8 cellular contexts compared by ENCODE assay signal in genomic region chr12:64611430-64612286, GRCh38. TPM values are rescaled to one million over a fixed set of nuclear protein-coding genes. Genes with fewer than 3 reads are reported as not detected.
A peak's percentile ranks its signal among the peaks of the same experiment; 100 is the strongest.
DNase-seq lines count a peak whose midpoint lies in the region; ATAC-seq and TF ChIP-seq lines count a peak whose summit lies in the region.

No MANE protein-coding gene starts in this region.

- no peaks in the 10 kb centered on the region for H3F3A ChIP-seq in neural cell (ENCODE audit: insufficient read depth, low read length, poor library complexity, severe bottlenecking)

- peak overlapping the region; percentile 90 for H3K4me3 ChIP-seq in neural cell (ENCODE audit: low read length)

- H3K79me2 ChIP-seq in neural cell (replicated peaks; ENCODE audit: insufficient read depth, low read length) = no peaks in the 10 kb centered on the region

- peak overlapping the region; percentile 42 for H3K9ac ChIP-seq in neural cell (ENCODE audit: low read length)

- no peak for TF ChIP-seq EP300 in neural cell (conservative IDR thresholded peaks at IDR 0.05; ENCODE audit: poor library complexity, severe bottlenecking)

- no peaks in the 10 kb centered on the region for H3K36me3 ChIP-seq in neural cell (ENCODE audit: insufficient read depth, low read length)

- peaks cover 50% of the 10 kb centered on the region for H3K4me1 Mint-ChIP-seq in CD4-positive, alpha-beta T cell (ENCODE audit: low read depth)

- H3K27me3 ChIP-seq in CD4-positive, alpha-beta T cell (ENCODE audit: control insufficient read depth, insufficient read depth, low read length) = no peaks in the 10 kb centered on the region
- peaks cover 31% of the 10 kb centered on the region for H3K27me3 ChIP-seq in neural cell (ENCODE audit: insufficient read depth, low read depth, low read length)

- H3K9me3 Mint-ChIP-seq in CD4-positive, alpha-beta T cell = no peaks in the 10 kb centered on the region

- H2AFZ ChIP-seq in neural cell (ENCODE audit: low read depth, low read length) = no peak overlapping the region

- peak in 6 of 10 experiments; percentile 5 to 32 (median 20) for DNase-seq in CD4-positive, alpha-beta T cell
- DNase-seq in KBM-7 (peak; percentile 37), fibroblast of gingiva (ENCODE audit: low read depth) (peak; percentile 35), SIG-M5 (lab: John Stamatoyannopoulos, UW) (no peak)
- DNase-seq in activated CD8-positive, alpha-beta memory T cell treated with anti-CD3 and anti-CD28 coated beads for 24 hours = peak; percentile 69

- H4K20me1 ChIP-seq in neural cell (ENCODE audit: insufficient read depth) = no peaks in the 10 kb centered on the region

- H3K27ac Mint-ChIP-seq in CD4-positive, alpha-beta T cell = peak overlapping the region; percentile 90

- intact Hi-C loops in CD4-positive, alpha-beta T cell (cut with DNase I, micrococcal nuclease) = loop anchor here in 1 of 2 experiments (2.0 to 5.0 kb wide), 2 partner anchors 41 to 83 kb away; no protein-coding TSS in a partner anchor

- ATAC-seq in CD4-positive, alpha-beta T cell (ENCODE audit: poor library complexity) = peak; percentile 25
- ATAC-seq in HG03521 (IDR thresholded peaks at IDR 0.05; ENCODE audit: unreplicated experiment) (no peak), HG03135 (IDR thresholded peaks at IDR 0.05; ENCODE audit: unreplicated experiment) (no peak)

- TF ChIP-seq RAD21 in neural cell (conservative IDR thresholded peaks at IDR 0.05) = no peak

- H3K36me3 Mint-ChIP-seq in CD4-positive, alpha-beta T cell (ENCODE audit: low read depth) = peaks cover 69% of the 10 kb centered on the region

- H3K4me3 Mint-ChIP-seq in CD4-positive, alpha-beta T cell = peak overlapping the region; percentile 98

- H3K9me3 ChIP-seq in CD4-positive, alpha-beta T cell (ENCODE audit: control insufficient read depth, low read length) = no peaks in the 10 kb centered on the region
- no peaks in the 10 kb centered on the region for H3K9me3 ChIP-seq in neural cell (ENCODE audit: low read length)

- H3K27ac ChIP-seq in CD4-positive, alpha-beta T cell (ENCODE audit: low read depth, low read length) = peak overlapping the region; percentile 86
- no peak overlapping the region for H3K27ac ChIP-seq in neural cell (ENCODE audit: low read length)

- in situ Hi-C loops in KBM-7 (cut with MboI; ENCODE audit: low pct_unique_long_range_greater_than_20kb, low sequenced_read_pairs) = no loop called here

- H3K4me2 ChIP-seq in neural cell (ENCODE audit: low read length) = peak overlapping the region; percentile 83

- no peak for TF ChIP-seq CTCF in CD4-positive, alpha-beta T cell (IDR thresholded peaks at IDR 0.05)
- no peak for TF ChIP-seq CTCF in neural cell (IDR thresholded peaks at IDR 0.05; ENCODE audit: poor library complexity, severe bottlenecking)

- CTCF ChIA-PET in CD4-positive, alpha-beta T cell (lab: Charles Lee) = interaction anchor here (0.9 to 6.2 kb wide), 7 partner anchors 8 to 85 kb away, joined by 3 to 50 read pairs (median 3); no protein-coding TSS in a partner anchor

- POLR2A ChIA-PET in CD4-positive, alpha-beta T cell (lab: Charles Lee) = interaction anchor here (0.6 to 5.7 kb wide), 22 partner anchors 10 to 558 kb away, joined by 3 to 137 read pairs (median 4); partner anchors contain the start of gene LEMD3

- no peaks in the 10 kb centered on the region for H3K9me2 ChIP-seq in neural cell (ENCODE audit: insufficient read depth, low read length)

- H3K27me3 Mint-ChIP-seq in CD4-positive, alpha-beta T cell = no peaks in the 10 kb centered on the region

TF ChIP-seq in neural cell, 6 proteins besides CTCF, POLR2A, EP300 and RAD21:
- TF ChIP-seq SMC3 (conservative IDR thresholded peaks at IDR 0.05; ENCODE audit: poor library complexity) (no peak), MXI1 (conservative IDR thresholded peaks at IDR 0.05; ENCODE audit: poor library complexity, severe bottlenecking) (no peak), EZH2 (IDR thresholded peaks at IDR 0.05; ENCODE audit: borderline replicate concordance, insufficient read depth, low read length, poor library complexity, severe bottlenecking) (no peak), TAF1 (IDR thresholded peaks at IDR 0.05; ENCODE audit: low read depth) (no peak), POLR2AphosphoS5 (IDR thresholded peaks at IDR 0.05) (no peak)
- TF ChIP-seq, protein P1, sequence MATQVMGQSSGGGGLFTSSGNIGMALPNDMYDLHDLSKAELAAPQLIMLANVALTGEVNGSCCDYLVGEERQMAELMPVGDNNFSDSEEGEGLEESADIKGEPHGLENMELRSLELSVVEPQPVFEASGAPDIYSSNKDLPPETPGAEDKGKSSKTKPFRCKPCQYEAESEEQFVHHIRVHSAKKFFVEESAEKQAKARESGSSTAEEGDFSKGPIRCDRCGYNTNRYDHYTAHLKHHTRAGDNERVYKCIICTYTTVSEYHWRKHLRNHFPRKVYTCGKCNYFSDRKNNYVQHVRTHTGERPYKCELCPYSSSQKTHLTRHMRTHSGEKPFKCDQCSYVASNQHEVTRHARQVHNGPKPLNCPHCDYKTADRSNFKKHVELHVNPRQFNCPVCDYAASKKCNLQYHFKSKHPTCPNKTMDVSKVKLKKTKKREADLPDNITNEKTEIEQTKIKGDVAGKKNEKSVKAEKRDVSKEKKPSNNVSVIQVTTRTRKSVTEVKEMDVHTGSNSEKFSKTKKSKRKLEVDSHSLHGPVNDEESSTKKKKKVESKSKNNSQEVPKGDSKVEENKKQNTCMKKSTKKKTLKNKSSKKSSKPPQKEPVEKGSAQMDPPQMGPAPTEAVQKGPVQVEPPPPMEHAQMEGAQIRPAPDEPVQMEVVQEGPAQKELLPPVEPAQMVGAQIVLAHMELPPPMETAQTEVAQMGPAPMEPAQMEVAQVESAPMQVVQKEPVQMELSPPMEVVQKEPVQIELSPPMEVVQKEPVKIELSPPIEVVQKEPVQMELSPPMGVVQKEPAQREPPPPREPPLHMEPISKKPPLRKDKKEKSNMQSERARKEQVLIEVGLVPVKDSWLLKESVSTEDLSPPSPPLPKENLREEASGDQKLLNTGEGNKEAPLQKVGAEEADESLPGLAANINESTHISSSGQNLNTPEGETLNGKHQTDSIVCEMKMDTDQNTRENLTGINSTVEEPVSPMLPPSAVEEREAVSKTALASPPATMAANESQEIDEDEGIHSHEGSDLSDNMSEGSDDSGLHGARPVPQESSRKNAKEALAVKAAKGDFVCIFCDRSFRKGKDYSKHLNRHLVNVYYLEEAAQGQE (IDR thresholded peaks at IDR 0.05; ENCODE audit: borderline replicate concordance) = no peak
TF ChIP-seq in neural cell: peak in this region for 0.

RNA-seq across cellular contexts. Expression of gene RASSF3, which starts 1.4 kb away (rescaled TPM):
- 100 to 1,000 TPM; 118 to 127 TPM for total RNA-seq in CD4-positive, alpha-beta T cell
- polyA plus RNA-seq in neural cell = 0.06 and 0.64 TPM in 2 replicates
- 0.49 and 0.93 TPM in 2 replicates for polyA minus RNA-seq in neural cell
